14 cellular contexts compared by ENCODE assay signal in genomic region chr16:75653926-75654325, GRCh38. TPM values are rescaled to one million over a fixed set of nuclear protein-coding genes. Genes with fewer than 3 reads are reported as not detected.
DNase-seq lines count a peak whose midpoint lies in the region; ATAC-seq and TF ChIP-seq lines count a peak whose summit lies in the region.
"Had no signal": no experiment of that assay in that cellular context is flagged by ENCODE, and none has a peak within 500 bp of the region (broad histone marks: within the 10 kb centered on the region; RNA-seq: fewer than 3 reads in every experiment).

No MANE protein-coding gene starts in this region.

- CTCF ChIA-PET in activated CD8-positive, alpha-beta T cell treated with anti-CD3 and anti-CD28 coated beads for 36 hours (lab: Charles Lee), result interaction anchor here (0.9 kb wide), 1 partner anchor 110 kb away, joined by 5 read pairs; no protein-coding TSS in a partner anchor

- H3K9me3 Mint-ChIP-seq in activated naive CD4-positive, alpha-beta T cell treated with anti-CD3 and anti-CD28 coated beads, Interleukin-2, amount 50 U/mL, for 72 hours, result no peaks in the 10 kb centered on the region
- H3K9me3 Mint-ChIP-seq in activated CD8-positive, alpha-beta T cell treated with anti-CD3 and anti-CD28 coated beads for 36 hours, result no peaks in the 10 kb centered on the region

- POLR2A ChIA-PET in activated CD8-positive, alpha-beta T cell treated with anti-CD3 and anti-CD28 coated beads for 36 hours (lab: Charles Lee), result interaction anchor here (0.9 kb wide), 1 partner anchor 110 kb away, joined by 3 read pairs; no protein-coding TSS in a partner anchor

- H3K4me1 Mint-ChIP-seq in activated CD8-positive, alpha-beta T cell treated with anti-CD3 and anti-CD28 coated beads for 36 hours (ENCODE audit: low read depth), result peaks cover 40% of the 10 kb centered on the region

- no peaks in the 10 kb centered on the region for H3K27me3 Mint-ChIP-seq in activated CD8-positive, alpha-beta T cell treated with anti-CD3 and anti-CD28 coated beads for 36 hours

- DNase-seq in activated naive CD4-positive, alpha-beta T cell treated with anti-CD3 and anti-CD28 coated beads, Interleukin-2, amount 50 U/mL, for 72 hours (ENCODE audit: low spot score in 2 of 2), result no peak
- no peak for DNase-seq in activated naive CD4-positive, alpha-beta T cell treated with anti-CD3 and anti-CD28 coated beads, Interleukin-2, amount 50 U/mL, for 16 hours
- DNase-seq in activated CD8-positive, alpha-beta T cell treated with anti-CD3 and anti-CD28 coated beads for 36 hours, result no peak
- peak; percentile 56 for DNase-seq in fibroblast of the conjunctiva (ENCODE audit: low read depth)
- DNase-seq in NCI-H2029 (lab: John Stamatoyannopoulos, UW), result no peak
- no peak for DNase-seq in MV-4-11 (lab: John Stamatoyannopoulos, UW)
- DNase-seq in central memory CD4-positive, alpha-beta T cell, result no peak
- DNase-seq: mucosa of descending colon, NCI-H524 treated with DMSO at 0.1 percent for 48 hours, right lobe of liver had no signal

- no peak for TF ChIP-seq CTCF in activated CD8-positive, alpha-beta T cell treated with anti-CD3 and anti-CD28 coated beads for 36 hours (IDR thresholded peaks at IDR 0.05)

- ATAC-seq in activated naive CD4-positive, alpha-beta T cell treated with anti-CD3 and anti-CD28 coated beads, Interleukin-2, amount 50 U/mL, for 72 hours, result no peak
- ATAC-seq in activated CD8-positive, alpha-beta T cell treated with anti-CD3 and anti-CD28 coated beads for 36 hours, result no peak
- no peak for ATAC-seq in GM18502 (IDR thresholded peaks at IDR 0.05; ENCODE audit: poor library complexity, unreplicated experiment)
- ATAC-seq: activated CD4-positive, CD25-positive, alpha-beta regulatory T cell treated with anti-CD3 and anti-CD28 coated beads, Interleukin-2, amount 50 U/mL, for 24 hours; mucosa of descending colon; right lobe of liver; Right ventricle myocardium inferior had no signal

- peaks cover 20 to 48% of the 10 kb centered on the region in 2 donors for H3K36me3 Mint-ChIP-seq in activated naive CD4-positive, alpha-beta T cell treated with anti-CD3 and anti-CD28 coated beads, Interleukin-2, amount 50 U/mL, for 72 hours
- H3K36me3 Mint-ChIP-seq in activated CD8-positive, alpha-beta T cell treated with anti-CD3 and anti-CD28 coated beads for 36 hours (ENCODE audit: low read depth), result peaks cover 47% of the 10 kb centered on the region

- peak overlapping the region; percentile 76 to 98 for H3K27ac Mint-ChIP-seq in activated naive CD4-positive, alpha-beta T cell treated with anti-CD3 and anti-CD28 coated beads, Interleukin-2, amount 50 U/mL, for 72 hours
- peak overlapping the region; percentile 78 for H3K27ac Mint-ChIP-seq in activated CD8-positive, alpha-beta T cell treated with anti-CD3 and anti-CD28 coated beads for 36 hours

- intact Hi-C loops in activated CD8-positive, alpha-beta T cell treated with anti-CD3 and anti-CD28 coated beads for 36 hours (cut with micrococcal nuclease), result no loop called here

- no peak overlapping the region for H3K4me3 Mint-ChIP-seq in activated CD8-positive, alpha-beta T cell treated with anti-CD3 and anti-CD28 coated beads for 36 hours

RNA-seq across cellular contexts. Expression of gene TERF2IP, which starts 6.4 kb away (rescaled TPM):
- 10 to 100 TPM; 54.9 to 89.9 TPM for total RNA-seq in activated naive CD4-positive, alpha-beta T cell treated with anti-CD3 and anti-CD28 coated beads, Interleukin-2, amount 50 U/mL, for 72 hours
- total RNA-seq in activated CD8-positive, alpha-beta T cell treated with anti-CD3 and anti-CD28 coated beads for 36 hours, result 10 to 100 TPM; 66.3 to 68.1 TPM

RNA-seq across cellular contexts. Expression of gene KARS1, which starts 6.5 kb away (rescaled TPM):
- total RNA-seq in activated naive CD4-positive, alpha-beta T cell treated with anti-CD3 and anti-CD28 coated beads, Interleukin-2, amount 50 U/mL, for 72 hours, result 100 to 1,000 TPM; 236 to 265 TPM
- 100 to 1,000 TPM; 320 to 335 TPM for total RNA-seq in activated CD8-positive, alpha-beta T cell treated with anti-CD3 and anti-CD28 coated beads for 36 hours

RNA-seq across cellular contexts. Expression of gene CPHXL2, which starts 22.9 kb away (rescaled TPM):
- total RNA-seq in activated naive CD4-positive, alpha-beta T cell treated with anti-CD3 and anti-CD28 coated beads, Interleukin-2, amount 50 U/mL, for 72 hours, result not detected
- not detected for total RNA-seq in activated CD8-positive, alpha-beta T cell treated with anti-CD3 and anti-CD28 coated beads for 36 hours
- total RNA-seq: mucosa of descending colon, right lobe of liver, Right ventricle myocardium inferior, tibial nerve had no signal

RNA-seq across cellular contexts. Expression of gene ADAT1, which starts 30.8 kb away (rescaled TPM):
- 10 to 100 TPM; 39.0 to 44.8 TPM for total RNA-seq in activated naive CD4-positive, alpha-beta T cell treated with anti-CD3 and anti-CD28 coated beads, Interleukin-2, amount 50 U/mL, for 72 hours
- 10 to 100 TPM; 41.7 to 43.6 TPM for total RNA-seq in activated CD8-positive, alpha-beta T cell treated with anti-CD3 and anti-CD28 coated beads for 36 hours

RNA-seq across cellular contexts. Expression of gene DUXB, which starts 47.3 kb away (rescaled TPM):
- total RNA-seq in activated naive CD4-positive, alpha-beta T cell treated with anti-CD3 and anti-CD28 coated beads, Interleukin-2, amount 50 U/mL, for 72 hours, result not detected
- not detected for total RNA-seq in activated CD8-positive, alpha-beta T cell treated with anti-CD3 and anti-CD28 coated beads for 36 hours
- total RNA-seq: mucosa of descending colon, right lobe of liver, Right ventricle myocardium inferior, tibial nerve had no signal
